1 cellular context compared by ENCODE assay signal in genomic region chr7:97971990-97972943, GRCh38.
TF ChIP-seq lines count a peak whose summit lies in the region.

No MANE protein-coding gene starts in this region.

TF ChIP-seq in HEK293, 187 proteins besides CTCF, POLR2A, EP300 and RAD21 (continued from another document and continues in another):
- TF ChIP-seq PRDM10 (tag by site-specific recombination; IDR thresholded peaks at IDR 0.05) (peak; percentile 98), ZBTB11 (tag by site-specific recombination; conservative IDR thresholded peaks at IDR 0.05; ENCODE audit: low read depth) (peak; percentile 94), SP3 (tag by site-specific recombination; IDR thresholded peaks at IDR 0.05) (peak; percentile 73), ZNF146 (tag by site-specific recombination; IDR thresholded peaks at IDR 0.05) (no peak), ZNF777 (tag by site-specific recombination; IDR thresholded peaks at IDR 0.05; ENCODE audit: borderline replicate concordance) (no peak), ZNF366 (tag by site-specific recombination; conservative IDR thresholded peaks at IDR 0.05) (no peak), SP2 (tag by site-specific recombination; IDR thresholded peaks at IDR 0.05) (peak; percentile 83), ZNF362 (tag by site-specific recombination; IDR thresholded peaks at IDR 0.05) (no peak), ZSCAN23 (tag by site-specific recombination; IDR thresholded peaks at IDR 0.05) (no peak), ZNF658 (tag by site-specific recombination; IDR thresholded peaks at IDR 0.05) (no peak), ZNF16 (tag by site-specific recombination; IDR thresholded peaks at IDR 0.05; ENCODE audit: low read depth) (no peak), ZNF596 (tag by site-specific recombination; IDR thresholded peaks at IDR 0.05) (no peak), KLF7 (tag by site-specific recombination; IDR thresholded peaks at IDR 0.05; ENCODE audit: borderline replicate concordance) (peak; percentile 17; the same call in 1 of the 2 replicates), ZNF248 (tag by site-specific recombination; IDR thresholded peaks at IDR 0.05) (no peak), SCRT1 (tag by site-specific recombination; IDR thresholded peaks at IDR 0.05; ENCODE audit: borderline replicate concordance) (0 out of 2 replicates have a peak, but pooled peaks have one; percentile 54), ZNF214 (tag by site-specific recombination; IDR thresholded peaks at IDR 0.05; ENCODE audit: borderline replicate concordance) (no peak), ZNF830 (tag by site-specific recombination; IDR thresholded peaks at IDR 0.05; ENCODE audit: low read depth) (no peak), INSM2 (tag by site-specific recombination; IDR thresholded peaks at IDR 0.05) (no peak), ZNF664 (tag by site-specific recombination; IDR thresholded peaks at IDR 0.05) (no peak), ZNF121 (tag by site-specific recombination; IDR thresholded peaks at IDR 0.05) (no peak), KLF16 (tag by site-specific recombination; IDR thresholded peaks at IDR 0.05) (no peak), ZNF660 (tag by site-specific recombination; IDR thresholded peaks at IDR 0.05) (0 out of 2 replicates have a peak, but pooled peaks have one; percentile 9), ZSCAN5A (tag by site-specific recombination; IDR thresholded peaks at IDR 0.05) (no peak), ZBTB26 (tag by site-specific recombination; optimal IDR thresholded peaks at IDR 0.05) (peak; percentile 49), ZBTB8A (tag by site-specific recombination; IDR thresholded peaks at IDR 0.05) (0 out of 2 replicates have a peak, but pooled peaks have one; percentile 19), REPIN1 (tag by site-specific recombination; IDR thresholded peaks at IDR 0.05; ENCODE audit: low read depth) (no peak), IKZF3 (tag by site-specific recombination; IDR thresholded peaks at IDR 0.05) (no peak), WT1 (tag by site-specific recombination; IDR thresholded peaks at IDR 0.05) (no peak), ZFHX2 (tag by site-specific recombination; conservative IDR thresholded peaks at IDR 0.05) (peak; percentile 49; the same call in 1 of the 2 replicates), ZSCAN4 (tag by site-specific recombination; IDR thresholded peaks at IDR 0.05) (no peak), PRDM2 (tag by site-specific recombination; IDR thresholded peaks at IDR 0.05; ENCODE audit: borderline replicate concordance) (no peak), EGR2 (tag by site-specific recombination; IDR thresholded peaks at IDR 0.05; ENCODE audit: low read depth) (peak; percentile 73), ZNF311 (tag by site-specific recombination; IDR thresholded peaks at IDR 0.05; ENCODE audit: borderline replicate concordance) (no peak), SALL2 (tag by site-specific recombination; IDR thresholded peaks at IDR 0.05; ENCODE audit: borderline replicate concordance) (no peak), ZNF157 (tag by site-specific recombination; IDR thresholded peaks at IDR 0.05) (no peak), ELK4 (IDR thresholded peaks at IDR 0.05; ENCODE audit: borderline replicate concordance, low read depth, low read length) (no peak), ZNF423 (tag by site-specific recombination; IDR thresholded peaks at IDR 0.05) (peak; percentile 100), ZNF391 (tag by site-specific recombination; IDR thresholded peaks at IDR 0.05; ENCODE audit: borderline replicate concordance, low read depth) (no peak), ZNF629 (tag by site-specific recombination; IDR thresholded peaks at IDR 0.05) (peak; percentile 62)
